1 cellular context compared by ENCODE assay signal in genomic region chr9:29211681-29212589, GRCh38.
A peak's percentile ranks its signal among the peaks of the same experiment; 100 is the strongest.
TF ChIP-seq lines count a peak whose summit lies in the region.

No MANE protein-coding gene starts in this region.

TF ChIP-seq in WTC11, 78 proteins besides CTCF, POLR2A, EP300 and RAD21 (continued from another document):
- TF ChIP-seq, protein P1, sequence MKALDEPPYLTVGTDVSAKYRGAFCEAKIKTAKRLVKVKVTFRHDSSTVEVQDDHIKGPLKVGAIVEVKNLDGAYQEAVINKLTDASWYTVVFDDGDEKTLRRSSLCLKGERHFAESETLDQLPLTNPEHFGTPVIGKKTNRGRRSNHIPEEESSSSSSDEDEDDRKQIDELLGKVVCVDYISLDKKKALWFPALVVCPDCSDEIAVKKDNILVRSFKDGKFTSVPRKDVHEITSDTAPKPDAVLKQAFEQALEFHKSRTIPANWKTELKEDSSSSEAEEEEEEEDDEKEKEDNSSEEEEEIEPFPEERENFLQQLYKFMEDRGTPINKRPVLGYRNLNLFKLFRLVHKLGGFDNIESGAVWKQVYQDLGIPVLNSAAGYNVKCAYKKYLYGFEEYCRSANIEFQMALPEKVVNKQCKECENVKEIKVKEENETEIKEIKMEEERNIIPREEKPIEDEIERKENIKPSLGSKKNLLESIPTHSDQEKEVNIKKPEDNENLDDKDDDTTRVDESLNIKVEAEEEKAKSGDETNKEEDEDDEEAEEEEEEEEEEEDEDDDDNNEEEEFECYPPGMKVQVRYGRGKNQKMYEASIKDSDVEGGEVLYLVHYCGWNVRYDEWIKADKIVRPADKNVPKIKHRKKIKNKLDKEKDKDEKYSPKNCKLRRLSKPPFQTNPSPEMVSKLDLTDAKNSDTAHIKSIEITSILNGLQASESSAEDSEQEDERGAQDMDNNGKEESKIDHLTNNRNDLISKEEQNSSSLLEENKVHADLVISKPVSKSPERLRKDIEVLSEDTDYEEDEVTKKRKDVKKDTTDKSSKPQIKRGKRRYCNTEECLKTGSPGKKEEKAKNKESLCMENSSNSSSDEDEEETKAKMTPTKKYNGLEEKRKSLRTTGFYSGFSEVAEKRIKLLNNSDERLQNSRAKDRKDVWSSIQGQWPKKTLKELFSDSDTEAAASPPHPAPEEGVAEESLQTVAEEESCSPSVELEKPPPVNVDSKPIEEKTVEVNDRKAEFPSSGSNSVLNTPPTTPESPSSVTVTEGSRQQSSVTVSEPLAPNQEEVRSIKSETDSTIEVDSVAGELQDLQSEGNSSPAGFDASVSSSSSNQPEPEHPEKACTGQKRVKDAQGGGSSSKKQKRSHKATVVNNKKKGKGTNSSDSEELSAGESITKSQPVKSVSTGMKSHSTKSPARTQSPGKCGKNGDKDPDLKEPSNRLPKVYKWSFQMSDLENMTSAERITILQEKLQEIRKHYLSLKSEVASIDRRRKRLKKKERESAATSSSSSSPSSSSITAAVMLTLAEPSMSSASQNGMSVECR (CRISPR knock-in tag; IDR thresholded peaks at IDR 0.05; ENCODE audit: borderline replicate concordance) = no peak
- TF ChIP-seq ZNF121 (CRISPR knock-in tag; IDR thresholded peaks at IDR 0.05) (no peak), ATF1 (CRISPR knock-in tag; IDR thresholded peaks at IDR 0.05) (0 out of 2 replicates have a peak, but pooled peaks have one; percentile 64), ZNF423 (CRISPR knock-in tag; IDR thresholded peaks at IDR 0.05) (peak; percentile 52), NFYB (CRISPR knock-in tag; conservative IDR thresholded peaks at IDR 0.05; ENCODE audit: low read depth) (no peak), FOXK1 (CRISPR knock-in tag; IDR thresholded peaks at IDR 0.05) (no peak), GTF2I (CRISPR knock-in tag; conservative IDR thresholded peaks at IDR 0.05) (no peak)
- TF ChIP-seq, protein P2, sequence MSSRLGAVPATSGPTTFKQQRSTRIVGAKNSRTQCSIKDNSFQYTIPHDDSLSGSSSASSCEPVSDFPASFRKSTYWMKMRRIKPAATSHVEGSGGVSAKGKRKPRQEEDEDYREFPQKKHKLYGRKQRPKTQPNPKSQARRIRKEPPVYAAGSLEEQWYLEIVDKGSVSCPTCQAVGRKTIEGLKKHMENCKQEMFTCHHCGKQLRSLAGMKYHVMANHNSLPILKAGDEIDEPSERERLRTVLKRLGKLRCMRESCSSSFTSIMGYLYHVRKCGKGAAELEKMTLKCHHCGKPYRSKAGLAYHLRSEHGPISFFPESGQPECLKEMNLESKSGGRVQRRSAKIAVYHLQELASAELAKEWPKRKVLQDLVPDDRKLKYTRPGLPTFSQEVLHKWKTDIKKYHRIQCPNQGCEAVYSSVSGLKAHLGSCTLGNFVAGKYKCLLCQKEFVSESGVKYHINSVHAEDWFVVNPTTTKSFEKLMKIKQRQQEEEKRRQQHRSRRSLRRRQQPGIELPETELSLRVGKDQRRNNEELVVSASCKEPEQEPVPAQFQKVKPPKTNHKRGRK (CRISPR knock-in tag; IDR thresholded peaks at IDR 0.05; ENCODE audit: borderline replicate concordance) = no peak
- TF ChIP-seq, protein P3, sequence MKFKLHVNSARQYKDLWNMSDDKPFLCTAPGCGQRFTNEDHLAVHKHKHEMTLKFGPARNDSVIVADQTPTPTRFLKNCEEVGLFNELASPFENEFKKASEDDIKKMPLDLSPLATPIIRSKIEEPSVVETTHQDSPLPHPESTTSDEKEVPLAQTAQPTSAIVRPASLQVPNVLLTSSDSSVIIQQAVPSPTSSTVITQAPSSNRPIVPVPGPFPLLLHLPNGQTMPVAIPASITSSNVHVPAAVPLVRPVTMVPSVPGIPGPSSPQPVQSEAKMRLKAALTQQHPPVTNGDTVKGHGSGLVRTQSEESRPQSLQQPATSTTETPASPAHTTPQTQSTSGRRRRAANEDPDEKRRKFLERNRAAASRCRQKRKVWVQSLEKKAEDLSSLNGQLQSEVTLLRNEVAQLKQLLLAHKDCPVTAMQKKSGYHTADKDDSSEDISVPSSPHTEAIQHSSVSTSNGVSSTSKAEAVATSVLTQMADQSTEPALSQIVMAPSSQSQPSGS (CRISPR knock-in tag; IDR thresholded peaks at IDR 0.05; ENCODE audit: borderline replicate concordance, low read depth) = no peak
